In the genomic region with DNA sequence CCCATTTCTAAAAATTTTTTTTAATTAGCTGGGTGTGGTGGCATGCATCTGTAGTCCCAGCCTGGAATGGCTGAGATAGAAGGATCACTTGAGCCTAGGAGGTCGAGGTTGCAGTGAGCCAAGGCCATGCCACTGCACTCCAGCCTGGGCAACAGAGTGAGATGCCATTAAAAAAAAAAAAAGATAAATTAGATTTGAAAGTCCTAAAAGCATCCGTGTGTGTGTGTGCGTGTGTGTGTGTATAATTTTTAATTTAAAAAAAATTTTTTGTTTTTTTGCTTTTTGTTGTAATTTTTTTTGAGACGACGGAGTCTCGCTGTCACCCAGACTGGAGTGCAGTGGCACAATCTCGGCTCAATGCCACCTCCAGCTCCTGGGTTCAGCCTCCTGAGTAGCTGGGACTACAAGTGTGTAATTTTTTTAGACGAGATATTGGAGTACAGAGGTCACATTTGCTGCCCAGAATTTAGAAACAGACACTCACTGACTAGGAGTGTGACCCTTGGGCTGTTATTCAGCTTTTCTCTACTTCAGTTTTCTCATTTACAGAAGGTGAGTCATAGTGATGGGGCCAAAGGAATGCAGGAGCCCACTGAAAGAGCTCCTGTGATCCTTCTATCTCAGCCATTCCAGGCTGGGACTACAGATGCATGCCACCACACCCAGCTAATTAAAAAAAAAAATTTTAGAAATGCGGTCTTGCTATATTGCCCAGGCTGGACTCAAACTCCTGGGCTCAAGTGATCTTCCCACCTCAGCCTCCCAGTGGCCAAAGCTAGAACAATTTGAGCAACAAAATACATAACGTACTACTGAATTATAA, we compare ENCODE assay signal across 1 cellular context.
TF ChIP-seq lines count a peak whose summit lies in the region.

No MANE protein-coding gene starts in this region.

TF ChIP-seq in HepG2, 621 proteins besides CTCF, POLR2A, EP300 and RAD21 (continued from another document and continues in another):
- TF ChIP-seq, protein P1, sequence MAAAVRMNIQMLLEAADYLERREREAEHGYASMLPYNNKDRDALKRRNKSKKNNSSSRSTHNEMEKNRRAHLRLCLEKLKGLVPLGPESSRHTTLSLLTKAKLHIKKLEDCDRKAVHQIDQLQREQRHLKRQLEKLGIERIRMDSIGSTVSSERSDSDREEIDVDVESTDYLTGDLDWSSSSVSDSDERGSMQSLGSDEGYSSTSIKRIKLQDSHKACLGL (CRISPR knock-in tag; IDR thresholded peaks at IDR 0.05): no peak
- TF ChIP-seq ZNF280B (CRISPR knock-in tag; IDR thresholded peaks at IDR 0.05; ENCODE audit: borderline replicate concordance): no peak
- TF ChIP-seq RFX5 (IDR thresholded peaks at IDR 0.05; ENCODE audit: low read depth, low read length): no peak
- peak; percentile 80 for TF ChIP-seq HNF4A (CRISPR knock-in tag; IDR thresholded peaks at IDR 0.05)
- TF ChIP-seq ZNF713 (CRISPR knock-in tag; IDR thresholded peaks at IDR 0.05): no peak
- no peak for TF ChIP-seq POLR2AphosphoS5 (IDR thresholded peaks at IDR 0.05; ENCODE audit: low read depth, low read length)
- TF ChIP-seq ZFP90 (CRISPR knock-in tag; IDR thresholded peaks at IDR 0.05; ENCODE audit: borderline replicate concordance): no peak
- no peak for TF ChIP-seq ZNF570 (CRISPR knock-in tag; IDR thresholded peaks at IDR 0.05; ENCODE audit: borderline replicate concordance)
- TF ChIP-seq ZNF589 (CRISPR knock-in tag; conservative IDR thresholded peaks at IDR 0.05): no peak
- TF ChIP-seq ZNF33B (CRISPR knock-in tag; IDR thresholded peaks at IDR 0.05): no peak
- no peak for TF ChIP-seq MYC (CRISPR knock-in tag; IDR thresholded peaks at IDR 0.05; ENCODE audit: borderline replicate concordance)
- 0 out of 2 replicates have a peak, but pooled peaks have one; percentile 48 for TF ChIP-seq ZBTB7B (CRISPR knock-in tag; IDR thresholded peaks at IDR 0.05)
- no peak for TF ChIP-seq ZNF101 (CRISPR knock-in tag; IDR thresholded peaks at IDR 0.05; ENCODE audit: borderline replicate concordance, low read depth)
- no peak for TF ChIP-seq MLXIP (CRISPR knock-in tag; IDR thresholded peaks at IDR 0.05; ENCODE audit: borderline replicate concordance)
- no peak for TF ChIP-seq HOXD1 (CRISPR knock-in tag; IDR thresholded peaks at IDR 0.05)
- no peak for TF ChIP-seq CENPT (CRISPR knock-in tag; IDR thresholded peaks at IDR 0.05; ENCODE audit: low read depth)
- no peak for TF ChIP-seq ZNF781 (CRISPR knock-in tag; IDR thresholded peaks at IDR 0.05; ENCODE audit: borderline replicate concordance, not compliant biosample characterization)
- TF ChIP-seq MAZ (IDR thresholded peaks at IDR 0.05; ENCODE audit: borderline replicate concordance, low read depth, low read length): no peak
- TF ChIP-seq MAZ (CRISPR knock-in tag; IDR thresholded peaks at IDR 0.05; ENCODE audit: low read depth): no peak
- TF ChIP-seq NCOR1 (IDR thresholded peaks at IDR 0.05; ENCODE audit: borderline replicate concordance, low read length): peak; percentile 28; the same call in 1 of the 2 replicates
- no peak for TF ChIP-seq ZNF775 (CRISPR knock-in tag; IDR thresholded peaks at IDR 0.05; ENCODE audit: borderline replicate concordance)
- peak; percentile 39; the same call in 1 of the 2 replicates for TF ChIP-seq ATF2 (CRISPR knock-in tag; IDR thresholded peaks at IDR 0.05)
- TF ChIP-seq ZNF20 (CRISPR knock-in tag; IDR thresholded peaks at IDR 0.05): no peak
- no peak for TF ChIP-seq TGIF2 (CRISPR knock-in tag; IDR thresholded peaks at IDR 0.05)
- no peak for TF ChIP-seq NONO (IDR thresholded peaks at IDR 0.05)
- TF ChIP-seq NONO (CRISPR knock-in tag; conservative IDR thresholded peaks at IDR 0.05): no peak
- TF ChIP-seq ZZZ3 (CRISPR knock-in tag; IDR thresholded peaks at IDR 0.05; ENCODE audit: borderline replicate concordance): no peak; the same call in 1 of the 2 replicates
- no peak for TF ChIP-seq AGO1 (IDR thresholded peaks at IDR 0.05; ENCODE audit: low read depth, low read length, poor library complexity, severe bottlenecking)
- no peak for TF ChIP-seq CSRNP1 (CRISPR knock-in tag; IDR thresholded peaks at IDR 0.05)
- TF ChIP-seq ZNF660 (CRISPR knock-in tag; IDR thresholded peaks at IDR 0.05; ENCODE audit: borderline replicate concordance, low read depth): no peak
- TF ChIP-seq JDP2 (CRISPR knock-in tag; IDR thresholded peaks at IDR 0.05; ENCODE audit: borderline replicate concordance): no peak
- no peak for TF ChIP-seq DMAP1 (CRISPR knock-in tag; IDR thresholded peaks at IDR 0.05)
- TF ChIP-seq HNRNPH1 (optimal IDR thresholded peaks at IDR 0.05; ENCODE audit: low read depth, low read length): no peak
- no peak for TF ChIP-seq TARDBP (CRISPR knock-in tag; IDR thresholded peaks at IDR 0.05)
- no peak for TF ChIP-seq HNRNPLL (IDR thresholded peaks at IDR 0.05; ENCODE audit: low read depth, low read length, poor library complexity, severe bottlenecking)
- TF ChIP-seq IRX3 (CRISPR knock-in tag; IDR thresholded peaks at IDR 0.05; ENCODE audit: borderline replicate concordance, low read depth): no peak
- TF ChIP-seq NFIB (CRISPR knock-in tag; IDR thresholded peaks at IDR 0.05; ENCODE audit: borderline replicate concordance): no peak
- no peak for TF ChIP-seq HES4 (CRISPR knock-in tag; IDR thresholded peaks at IDR 0.05; ENCODE audit: borderline replicate concordance)
- TF ChIP-seq MED1 (CRISPR knock-in tag; IDR thresholded peaks at IDR 0.05): peak; percentile 37; the same call in 1 of the 2 replicates
- TF ChIP-seq, protein P2, sequence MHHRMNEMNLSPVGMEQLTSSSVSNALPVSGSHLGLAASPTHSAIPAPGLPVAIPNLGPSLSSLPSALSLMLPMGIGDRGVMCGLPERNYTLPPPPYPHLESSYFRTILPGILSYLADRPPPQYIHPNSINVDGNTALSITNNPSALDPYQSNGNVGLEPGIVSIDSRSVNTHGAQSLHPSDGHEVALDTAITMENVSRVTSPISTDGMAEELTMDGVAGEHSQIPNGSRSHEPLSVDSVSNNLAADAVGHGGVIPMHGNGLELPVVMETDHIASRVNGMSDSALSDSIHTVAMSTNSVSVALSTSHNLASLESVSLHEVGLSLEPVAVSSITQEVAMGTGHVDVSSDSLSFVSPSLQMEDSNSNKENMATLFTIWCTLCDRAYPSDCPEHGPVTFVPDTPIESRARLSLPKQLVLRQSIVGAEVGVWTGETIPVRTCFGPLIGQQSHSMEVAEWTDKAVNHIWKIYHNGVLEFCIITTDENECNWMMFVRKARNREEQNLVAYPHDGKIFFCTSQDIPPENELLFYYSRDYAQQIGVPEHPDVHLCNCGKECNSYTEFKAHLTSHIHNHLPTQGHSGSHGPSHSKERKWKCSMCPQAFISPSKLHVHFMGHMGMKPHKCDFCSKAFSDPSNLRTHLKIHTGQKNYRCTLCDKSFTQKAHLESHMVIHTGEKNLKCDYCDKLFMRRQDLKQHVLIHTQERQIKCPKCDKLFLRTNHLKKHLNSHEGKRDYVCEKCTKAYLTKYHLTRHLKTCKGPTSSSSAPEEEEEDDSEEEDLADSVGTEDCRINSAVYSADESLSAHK (CRISPR knock-in tag; IDR thresholded peaks at IDR 0.05; ENCODE audit: borderline replicate concordance): no peak
- peak; percentile 81 for TF ChIP-seq RXRB (CRISPR knock-in tag; IDR thresholded peaks at IDR 0.05; ENCODE audit: borderline replicate concordance)
- no peak for TF ChIP-seq ZNF737 (CRISPR knock-in tag; IDR thresholded peaks at IDR 0.05; ENCODE audit: borderline replicate concordance)
- TF ChIP-seq ZMAT5 (CRISPR knock-in tag; IDR thresholded peaks at IDR 0.05; ENCODE audit: borderline replicate concordance, low read depth): no peak
- TF ChIP-seq RFXANK (CRISPR knock-in tag; IDR thresholded peaks at IDR 0.05): no peak
- no peak for TF ChIP-seq ZFP1 (CRISPR knock-in tag; IDR thresholded peaks at IDR 0.05)
- no peak for TF ChIP-seq ZNF883 (CRISPR knock-in tag; IDR thresholded peaks at IDR 0.05; ENCODE audit: not compliant biosample characterization)
- TF ChIP-seq ZNF556 (CRISPR knock-in tag; IDR thresholded peaks at IDR 0.05; ENCODE audit: borderline replicate concordance): no peak
- TF ChIP-seq ZNF788 (CRISPR knock-in tag; IDR thresholded peaks at IDR 0.05; ENCODE audit: borderline replicate concordance): no peak
- TF ChIP-seq ZNF253 (CRISPR knock-in tag; IDR thresholded peaks at IDR 0.05; ENCODE audit: borderline replicate concordance): no peak
- TF ChIP-seq FOXC1 (CRISPR knock-in tag; IDR thresholded peaks at IDR 0.05; ENCODE audit: borderline replicate concordance): no peak
- TF ChIP-seq HNF4G (IDR thresholded peaks at IDR 0.05; ENCODE audit: borderline replicate concordance, low read depth, low read length): peak; percentile 83
- TF ChIP-seq HNF4G (CRISPR knock-in tag; IDR thresholded peaks at IDR 0.05; ENCODE audit: borderline replicate concordance, low read depth): no peak
- no peak for TF ChIP-seq ARNTL (CRISPR knock-in tag; IDR thresholded peaks at IDR 0.05)
- TF ChIP-seq KLF11 (CRISPR knock-in tag; IDR thresholded peaks at IDR 0.05): no peak
- no peak for TF ChIP-seq ZNF773 (CRISPR knock-in tag; IDR thresholded peaks at IDR 0.05; ENCODE audit: borderline replicate concordance)
- no peak for TF ChIP-seq ZNF513 (CRISPR knock-in tag; conservative IDR thresholded peaks at IDR 0.05)
- peak; percentile 19; the same call in 1 of the 2 replicates for TF ChIP-seq CREM (IDR thresholded peaks at IDR 0.05)
- no peak for TF ChIP-seq CREM (CRISPR knock-in tag; IDR thresholded peaks at IDR 0.05)
- peak; percentile 51; the same call in 1 of the 2 replicates for TF ChIP-seq HMG20B (CRISPR knock-in tag; conservative IDR thresholded peaks at IDR 0.05)
- TF ChIP-seq ARHGAP35 (CRISPR knock-in tag; IDR thresholded peaks at IDR 0.05; ENCODE audit: borderline replicate concordance): no peak
- TF ChIP-seq ZNF766 (CRISPR knock-in tag; IDR thresholded peaks at IDR 0.05; ENCODE audit: borderline replicate concordance): no peak
- TF ChIP-seq NBN (conservative IDR thresholded peaks at IDR 0.05): no peak
